23 cellular contexts compared by ENCODE assay signal in genomic region chr1:155077346-155077745, GRCh38. TPM values are rescaled to one million over a fixed set of nuclear protein-coding genes. Genes with fewer than 3 reads are reported as not detected.
DNase-seq lines count a peak whose midpoint lies in the region; ATAC-seq, FAIRE-seq and TF ChIP-seq lines count a peak whose summit lies in the region.
"Had no signal": no experiment of that assay in that cellular context is flagged by ENCODE, and none has a peak within 500 bp of the region (broad histone marks: within the 10 kb centered on the region; RNA-seq: fewer than 3 reads in every experiment).

No MANE protein-coding gene starts in this region.

- TF ChIP-seq POLR2A in suprapubic skin (IDR thresholded peaks at IDR 0.05), result no peak

- no peak overlapping the region for H2AFZ ChIP-seq in PC-9
- H2AFZ ChIP-seq: GM23248 had no signal

- H3K27me3 Mint-ChIP-seq in activated CD4-positive, alpha-beta T cell treated with anti-CD3 and anti-CD28 coated beads for 36 hours, result peaks cover 19% of the 10 kb centered on the region

- CTCF ChIA-PET in PC-9 (lab: Charles Lee), result interaction anchor here (0.6 kb wide), 1 partner anchor 166 kb away, joined by 3 read pairs; no protein-coding TSS in a partner anchor
- CTCF ChIA-PET in activated CD4-positive, alpha-beta T cell treated with anti-CD3 and anti-CD28 coated beads for 36 hours (lab: Charles Lee), result interaction anchor here (1.6 to 2.9 kb wide), 5 partner anchors 8 to 97 kb away, joined by 4 to 20 read pairs (median 15); partner anchors contain the start of genes EFNA4, KRTCAP2 and TRIM46

- peaks cover 42% of the 10 kb centered on the region for H3K4me1 Mint-ChIP-seq in activated CD4-positive, alpha-beta T cell treated with anti-CD3 and anti-CD28 coated beads for 36 hours

- H3K36me3 ChIP-seq in PC-9 (ENCODE audit: low read depth), result no peaks in the 10 kb centered on the region
- H3K36me3 ChIP-seq in kidney (ENCODE audit: control insufficient read depth in 1 of 2, insufficient read depth in 2 of 2, low read length in 2 of 2), result no peaks in the 10 kb centered on the region
- H3K36me3 ChIP-seq in suprapubic skin, result no peaks in the 10 kb centered on the region
- H3K36me3 ChIP-seq: cardiac muscle cell had no signal

- H3K79me2 ChIP-seq in PC-9 (ENCODE audit: low read depth), result no peaks in the 10 kb centered on the region

- intact Hi-C loops in PC-9 (cut with micrococcal nuclease; ENCODE audit: unreplicated experiment) (no loop called here), kidney (cut with DNase I) (no loop called here)
- intact Hi-C loops in activated CD4-positive, alpha-beta T cell treated with anti-CD3 and anti-CD28 coated beads for 36 hours (cut with DNase I, micrococcal nuclease), result no loop called here

- H3K4me3 ChIP-seq in PC-9 (no peak overlapping the region), kidney (ENCODE audit: low read length in 2 of 2) (no peak overlapping the region), suprapubic skin (no peak overlapping the region)
- H3K4me3 ChIP-seq: A549, cardiac muscle cell, GM23248, psoas muscle had no signal

- no peak for ATAC-seq in GM18909 (IDR thresholded peaks at IDR 0.05; ENCODE audit: poor library complexity, unreplicated experiment)
- no peak for ATAC-seq in activated CD4-positive, alpha-beta T cell treated with anti-CD3 and anti-CD28 coated beads for 36 hours
- ATAC-seq: A549; activated naive CD8-positive, alpha-beta T cell treated with anti-CD3 and anti-CD28 coated beads, Interleukin-2, amount 50 U/mL, for 24 hours; left colon; psoas muscle had no signal

- TF ChIP-seq CTCF in PC-9 (conservative IDR thresholded peaks at IDR 0.05) (no peak), kidney (IDR thresholded peaks at IDR 0.05; ENCODE audit: borderline replicate concordance, extremely low read depth, insufficient read depth) (no peak), suprapubic skin (IDR thresholded peaks at IDR 0.05) (no peak)

- no peaks in the 10 kb centered on the region for H3K9me2 ChIP-seq in PC-9 (ENCODE audit: insufficient read depth)

- no peak overlapping the region for H3K4me3 Mint-ChIP-seq in activated CD4-positive, alpha-beta T cell treated with anti-CD3 and anti-CD28 coated beads for 36 hours
- H3K4me3 Mint-ChIP-seq: activated naive CD8-positive, alpha-beta T cell treated with anti-CD3 and anti-CD28 coated beads, Interleukin-2, amount 50 U/mL, for 24 hours; stimulated activated naive B cell treated with anti-CD40 and anti-IgM and Interleukin-4, amounts not matched to agents 10 μg/mL and 1 μg/mL and 100 μg/mL, for 72 hours had no signal

- H3K27ac ChIP-seq in PC-9 (no peak overlapping the region), kidney (ENCODE audit: low read depth in 2 of 2, low read length in 2 of 2) (no peak overlapping the region), suprapubic skin (peak overlapping the region; percentile 49)
- H3K27ac ChIP-seq: GM23248, psoas muscle had no signal

- peaks cover 40% of the 10 kb centered on the region for H3K4me1 ChIP-seq in PC-9 (replicated peaks; ENCODE audit: insufficient read depth)
- peaks cover 8 to 23% of the 10 kb centered on the region in 2 donors for H3K4me1 ChIP-seq in kidney (ENCODE audit: control insufficient read depth in 1 of 2, insufficient read depth in 1 of 2, low read depth in 1 of 2, low read length in 2 of 2)
- peaks cover 88% of the 10 kb centered on the region for H3K4me1 ChIP-seq in suprapubic skin

- peaks cover 27% of the 10 kb centered on the region; the same call in 1 of the 2 replicates for H3F3A ChIP-seq in PC-9 (ENCODE audit: insufficient read depth, low read depth)

- BruUV-seq in PC-9 (replicated peaks; lab: Mats Ljungman, UMichigan), result no TSS peak

- no peak for FAIRE-seq in kidney (lab: Jason Lieb, UNC)
- FAIRE-seq: A549, HTR-8/SVneo had no signal

- no peak for TF ChIP-seq EP300 in suprapubic skin (IDR thresholded peaks at IDR 0.05)

- POLR2A ChIA-PET in PC-9 (lab: Charles Lee; ENCODE audit: unreplicated experiment), result no interaction called here
- POLR2A ChIA-PET in activated CD4-positive, alpha-beta T cell treated with anti-CD3 and anti-CD28 coated beads for 36 hours (lab: Charles Lee), result no interaction called here

- WGBS in suprapubic skin, result 86% methylated on average over 3 of the region's 3 CpGs

- H3K27me3 ChIP-seq in PC-9 (ENCODE audit: insufficient read depth, low read depth) (peaks cover 35% of the 10 kb centered on the region), suprapubic skin (peaks cover 33% of the 10 kb centered on the region)

- 0 out of 2 replicates have a peak overlapping the region, but pooled peaks have one; percentile 4 for H3K4me2 ChIP-seq in PC-9

- H3K9me3 ChIP-seq in PC-9 (ENCODE audit: insufficient read depth, low read depth), result no peaks in the 10 kb centered on the region
- H3K9me3 ChIP-seq in kidney (ENCODE audit: control insufficient read depth in 1 of 2, low read length in 2 of 2), result no peaks in the 10 kb centered on the region
- H3K9me3 ChIP-seq in suprapubic skin, result no peaks in the 10 kb centered on the region
- H3K9me3 ChIP-seq: A549, psoas muscle had no signal

- peak; percentile 12 for DNase-seq in NCI-H2196 (lab: John Stamatoyannopoulos, UW; ENCODE audit: unreplicated experiment)
- no peak for DNase-seq in NCI-H2196 treated with DMSO at 0.1 percent for 48 hours (lab: John Stamatoyannopoulos, UW; ENCODE audit: unreplicated experiment)
- DNase-seq in PC-9, result peak in 1 of 2 experiments; percentile 28
- peak; percentile 39 for DNase-seq in kidney
- no peak for DNase-seq in suprapubic skin (ENCODE audit: low spot score in 2 of 2)
- DNase-seq in pons (ENCODE audit: low spot score), result no peak
- DNase-seq in activated CD4-positive, alpha-beta T cell treated with anti-CD3 and anti-CD28 coated beads for 36 hours, result no peak
- DNase-seq: activated CD4-positive, alpha-beta T cell treated with anti-CD3 and anti-CD28 coated beads, Interleukin-2, amount 50 U/mL, for 4 hours; activated naive CD8-positive, alpha-beta T cell treated with anti-CD3 and anti-CD28 coated beads, Interleukin-2, amount 50 U/mL, for 24 hours; activated T-cell treated with anti-CD3 and anti-CD28 coated beads, Interleukin-2, amount 50 U/mL, for 48 hours; effector memory CD4-positive, alpha-beta T cell; left colon; NCI-H1694 treated with DMSO at 0.1 percent for 48 hours; NCI-H524 treated with DMSO at 0.1 percent for 48 hours; stimulated activated naive B cell treated with anti-CD40 and anti-IgM and Interleukin-4, amounts not matched to agents 10 μg/mL and 1 μg/mL and 100 μg/mL, for 72 hours had no signal

- H3K9me3 Mint-ChIP-seq in activated CD4-positive, alpha-beta T cell treated with anti-CD3 and anti-CD28 coated beads for 36 hours (ENCODE audit: low read depth), result no peaks in the 10 kb centered on the region
- H3K9me3 Mint-ChIP-seq: activated naive CD8-positive, alpha-beta T cell treated with anti-CD3 and anti-CD28 coated beads, Interleukin-2, amount 50 U/mL, for 24 hours; stimulated activated naive B cell treated with anti-CD40 and anti-IgM and Interleukin-4, amounts not matched to agents 10 μg/mL and 1 μg/mL and 100 μg/mL, for 72 hours had no signal

- H3K9ac ChIP-seq in kidney (ENCODE audit: low read length in 2 of 2), result no peak overlapping the region
- H3K9ac ChIP-seq: GM23248 had no signal

- H3K36me3 Mint-ChIP-seq in activated CD4-positive, alpha-beta T cell treated with anti-CD3 and anti-CD28 coated beads for 36 hours (ENCODE audit: low read depth), result peaks cover 1% of the 10 kb centered on the region

- no peaks in the 10 kb centered on the region for H4K20me1 ChIP-seq in PC-9 (ENCODE audit: insufficient read depth)

- no peak overlapping the region for H3K27ac Mint-ChIP-seq in activated CD4-positive, alpha-beta T cell treated with anti-CD3 and anti-CD28 coated beads for 36 hours
- H3K27ac Mint-ChIP-seq: activated naive CD8-positive, alpha-beta T cell treated with anti-CD3 and anti-CD28 coated beads, Interleukin-2, amount 50 U/mL, for 24 hours; stimulated activated naive B cell treated with anti-CD40 and anti-IgM and Interleukin-4, amounts not matched to agents 10 μg/mL and 1 μg/mL and 100 μg/mL, for 72 hours had no signal

RNA-seq across cellular contexts. Expression of gene EFNA3, which starts 1.3 kb away (rescaled TPM):
- total RNA-seq in PC-9 (2021) (6.7 and 8.8 TPM in 2 replicates), kidney (1.7 TPM), suprapubic skin (100 to 1,000 TPM in 1 of 4 donors, 10 to 100 TPM in 3; 28.8 to 104 (median 77.6) TPM)
- 1.2 TPM for polyA plus RNA-seq in kidney (ENCODE audit: insufficient read depth, low read depth, low replicate concordance)
- 1 to 10 TPM; 5.1 to 6.9 TPM for total RNA-seq in activated CD4-positive, alpha-beta T cell treated with anti-CD3 and anti-CD28 coated beads for 36 hours

RNA-seq across cellular contexts. Expression of gene EFNA4, which starts 13.8 kb away (rescaled TPM):
- 14.0 and 17.3 TPM in 2 replicates for total RNA-seq in PC-9 (2021)
- 7.6 TPM for total RNA-seq in kidney
- polyA plus RNA-seq in kidney (ENCODE audit: insufficient read depth, low read depth, low replicate concordance), result 11.8 TPM
- 10 to 100 TPM; 22.4 to 44.2 (median 28.7) TPM for total RNA-seq in suprapubic skin
- total RNA-seq in activated CD4-positive, alpha-beta T cell treated with anti-CD3 and anti-CD28 coated beads for 36 hours, result 1 to 10 TPM; 6.3 to 6.5 TPM

RNA-seq across cellular contexts. Expression of gene ADAM15, which starts 26.2 kb away (rescaled TPM):
- total RNA-seq in PC-9 (2021) (187 and 195 TPM in 2 replicates), kidney (152 TPM), suprapubic skin (100 to 1,000 TPM; 304 to 327 (median 321) TPM)
- 68.4 TPM for polyA plus RNA-seq in kidney (ENCODE audit: insufficient read depth, low read depth, low replicate concordance)
- 10 to 100 TPM; 42.4 to 48.8 TPM for total RNA-seq in activated CD4-positive, alpha-beta T cell treated with anti-CD3 and anti-CD28 coated beads for 36 hours

RNA-seq across cellular contexts. Expression of gene DCST1, which starts 43.7 kb away (rescaled TPM):
- total RNA-seq in PC-9 (2021) (0.22 and 0.43 TPM in 2 replicates), kidney (not detected), suprapubic skin (1 to 10 TPM in 3 of 4 donors, under 1 TPM in 1; 0.55 to 8.2 (median 2.8) TPM)
- not detected for polyA plus RNA-seq in kidney (ENCODE audit: insufficient read depth, low read depth, low replicate concordance)
- not detected for total RNA-seq in activated CD4-positive, alpha-beta T cell treated with anti-CD3 and anti-CD28 coated beads for 36 hours
- total RNA-seq: cardiac muscle cell, G401, GM23248, M059J had no signal
- polyA plus RNA-seq: GM23248, psoas muscle had no signal

RNA-seq across cellular contexts. Expression of gene DCST2, which starts 43.8 kb away (rescaled TPM):
- total RNA-seq in PC-9 (2021) (4.4 and 4.7 TPM in 2 replicates), kidney (1.4 TPM), suprapubic skin (10 to 100 TPM; 13.4 to 36.0 (median 14.5) TPM)
- polyA plus RNA-seq in kidney (ENCODE audit: insufficient read depth, low read depth, low replicate concordance), result 0.43 TPM
- under 1 TPM; 0.46 to 0.67 TPM for total RNA-seq in activated CD4-positive, alpha-beta T cell treated with anti-CD3 and anti-CD28 coated beads for 36 hours
- total RNA-seq: GM23248, M059J had no signal

Comparison
In these comparisons a context has a peak if more than half of its experiments do, and no peak if none do; other contexts are left out.
1. DNase-seq: peak in NCI-H2196 (single experiment) and kidney (single experiment); none in NCI-H2196 treated with DMSO at 0.1 percent for 48 hours (single experiment), suprapubic skin (0 of 2), pons (single experiment) and activated CD4-positive, alpha-beta T cell treated with anti-CD3 and anti-CD28 coated beads for 36 hours (single experiment).